1 cellular context compared by ENCODE assay signal in genomic region chr5:178576591-178577351, GRCh38.
TF ChIP-seq lines count a peak whose summit lies in the region.

No MANE protein-coding gene starts in this region.

TF ChIP-seq in HepG2, 621 proteins besides CTCF, POLR2A, EP300 and RAD21:
- TF ChIP-seq E2F2 (CRISPR knock-in tag; IDR thresholded peaks at IDR 0.05; ENCODE audit: borderline replicate concordance) (no peak), ZEB1 (IDR thresholded peaks at IDR 0.05; ENCODE audit: insufficient replicate concordance, low read depth) (no peak), ZNF224 (CRISPR knock-in tag; IDR thresholded peaks at IDR 0.05) (no peak), GATA4 (IDR thresholded peaks at IDR 0.05; ENCODE audit: borderline replicate concordance, low read depth) (no peak), SRSF1 (optimal IDR thresholded peaks at IDR 0.05; ENCODE audit: low read depth, low read length) (no peak), CEBPG (CRISPR knock-in tag; IDR thresholded peaks at IDR 0.05) (no peak), CHD4 (IDR thresholded peaks at IDR 0.05; ENCODE audit: borderline replicate concordance, low read length) (no peak), ARID3A (IDR thresholded peaks at IDR 0.05; ENCODE audit: low read depth, low read length) (no peak), MTF1 (CRISPR knock-in tag; IDR thresholded peaks at IDR 0.05) (no peak), ZSCAN30 (CRISPR knock-in tag; IDR thresholded peaks at IDR 0.05) (no peak)
- TF ChIP-seq, protein P1, sequence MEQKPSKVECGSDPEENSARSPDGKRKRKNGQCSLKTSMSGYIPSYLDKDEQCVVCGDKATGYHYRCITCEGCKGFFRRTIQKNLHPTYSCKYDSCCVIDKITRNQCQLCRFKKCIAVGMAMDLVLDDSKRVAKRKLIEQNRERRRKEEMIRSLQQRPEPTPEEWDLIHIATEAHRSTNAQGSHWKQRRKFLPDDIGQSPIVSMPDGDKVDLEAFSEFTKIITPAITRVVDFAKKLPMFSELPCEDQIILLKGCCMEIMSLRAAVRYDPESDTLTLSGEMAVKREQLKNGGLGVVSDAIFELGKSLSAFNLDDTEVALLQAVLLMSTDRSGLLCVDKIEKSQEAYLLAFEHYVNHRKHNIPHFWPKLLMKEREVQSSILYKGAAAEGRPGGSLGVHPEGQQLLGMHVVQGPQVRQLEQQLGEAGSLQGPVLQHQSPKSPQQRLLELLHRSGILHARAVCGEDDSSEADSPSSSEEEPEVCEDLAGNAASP (CRISPR knock-in tag; IDR thresholded peaks at IDR 0.05; ENCODE audit: borderline replicate concordance), result no peak
- TF ChIP-seq, protein P2, sequence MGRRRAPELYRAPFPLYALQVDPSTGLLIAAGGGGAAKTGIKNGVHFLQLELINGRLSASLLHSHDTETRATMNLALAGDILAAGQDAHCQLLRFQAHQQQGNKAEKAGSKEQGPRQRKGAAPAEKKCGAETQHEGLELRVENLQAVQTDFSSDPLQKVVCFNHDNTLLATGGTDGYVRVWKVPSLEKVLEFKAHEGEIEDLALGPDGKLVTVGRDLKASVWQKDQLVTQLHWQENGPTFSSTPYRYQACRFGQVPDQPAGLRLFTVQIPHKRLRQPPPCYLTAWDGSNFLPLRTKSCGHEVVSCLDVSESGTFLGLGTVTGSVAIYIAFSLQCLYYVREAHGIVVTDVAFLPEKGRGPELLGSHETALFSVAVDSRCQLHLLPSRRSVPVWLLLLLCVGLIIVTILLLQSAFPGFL (CRISPR knock-in tag; IDR thresholded peaks at IDR 0.05), result no peak
- TF ChIP-seq, protein P3, sequence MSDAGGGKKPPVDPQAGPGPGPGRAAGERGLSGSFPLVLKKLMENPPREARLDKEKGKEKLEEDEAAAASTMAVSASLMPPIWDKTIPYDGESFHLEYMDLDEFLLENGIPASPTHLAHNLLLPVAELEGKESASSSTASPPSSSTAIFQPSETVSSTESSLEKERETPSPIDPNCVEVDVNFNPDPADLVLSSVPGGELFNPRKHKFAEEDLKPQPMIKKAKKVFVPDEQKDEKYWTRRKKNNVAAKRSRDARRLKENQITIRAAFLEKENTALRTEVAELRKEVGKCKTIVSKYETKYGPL (CRISPR knock-in tag; IDR thresholded peaks at IDR 0.05), result no peak
